Comparison of ENCODE assay signal across 8 cellular contexts in genomic region chr2:127525692-127526141, GRCh38. TPM values are rescaled to one million over a fixed set of nuclear protein-coding genes. Genes with fewer than 3 reads are reported as not detected.
A peak's percentile ranks its signal among the peaks of the same experiment; 100 is the strongest.
DNase-seq lines count a peak whose midpoint lies in the region; FAIRE-seq and TF ChIP-seq lines count a peak whose summit lies in the region.

No MANE protein-coding gene starts in this region.

- FAIRE-seq in H54 (lab: Jason Lieb, UNC): peak; percentile 33
- FAIRE-seq in frontal cortex (lab: Jason Lieb, UNC): no peak

- H3K4me3 ChIP-seq in BE2C (ENCODE audit: low read depth, low read length) (peak overlapping the region; percentile 92), SK-N-MC (peak overlapping the region; percentile 99), muscle layer of colon (ENCODE audit: low read depth in 1 of 2, low read length in 2 of 2) (peak overlapping the region; percentile 86 to 91)
- peak overlapping the region; percentile 95 for H3K4me3 ChIP-seq in effector memory CD4-positive, alpha-beta T cell (ENCODE audit: insufficient read depth, low read depth, low read length, poor library complexity, severe bottlenecking)

- H3K9me3 ChIP-seq in BE2C: no peaks in the 10 kb centered on the region
- no peaks in the 10 kb centered on the region for H3K9me3 ChIP-seq in SK-N-MC (ENCODE audit: low read depth, low read length)
- H3K9me3 ChIP-seq in effector memory CD4-positive, alpha-beta T cell (ENCODE audit: control insufficient read depth, low read length): no peaks in the 10 kb centered on the region
- no peaks in the 10 kb centered on the region for H3K9me3 ChIP-seq in muscle layer of colon (ENCODE audit: low read length)

- no peak for DNase-seq in BE2C
- no peak for DNase-seq in H54 (ENCODE audit: insufficient read length, low spot score)
- no peak for DNase-seq in SK-N-MC (ENCODE audit: low read depth, low spot score)
- no peak for DNase-seq in effector memory CD4-positive, alpha-beta T cell
- DNase-seq in central memory CD4-positive, alpha-beta T cell: no peak
- no peak for DNase-seq in frontal cortex (ENCODE audit: low spot score in 2 of 2)
- no peak for DNase-seq in medulla oblongata (ENCODE audit: extremely low spot score)

- TF ChIP-seq POLR2A in H54 (IDR thresholded peaks at IDR 0.05; ENCODE audit: low read depth, low read length): no peak

- H3K27ac ChIP-seq in SK-N-MC: peak overlapping the region; percentile 97
- H3K27ac ChIP-seq in effector memory CD4-positive, alpha-beta T cell (ENCODE audit: insufficient read depth, low read length, poor library complexity, severe bottlenecking): peak overlapping the region; percentile 91
- peak overlapping the region; percentile 96 for H3K27ac ChIP-seq in muscle layer of colon (ENCODE audit: low read depth, low read length)

- H3K36me3 ChIP-seq in BE2C (peaks cover 14% of the 10 kb centered on the region), SK-N-MC (ENCODE audit: insufficient read depth, low read length) (peaks cover 31% of the 10 kb centered on the region), muscle layer of colon (ENCODE audit: insufficient read depth, low read length) (peaks cover 7% of the 10 kb centered on the region)
- H3K36me3 ChIP-seq in effector memory CD4-positive, alpha-beta T cell (ENCODE audit: control insufficient read depth, insufficient read depth, low read length): peaks cover 15% of the 10 kb centered on the region

- TF ChIP-seq CTCF in BE2C (IDR thresholded peaks at IDR 0.05; ENCODE audit: low read depth, low read length): no peak

- H3K9ac ChIP-seq in SK-N-MC (ENCODE audit: insufficient read length) (peak overlapping the region; percentile 99), muscle layer of colon (ENCODE audit: low read length) (peak overlapping the region; percentile 85)

- H3K4me1 ChIP-seq in BE2C: no peaks in the 10 kb centered on the region
- no peaks in the 10 kb centered on the region for H3K4me1 ChIP-seq in effector memory CD4-positive, alpha-beta T cell (ENCODE audit: control insufficient read depth, insufficient read depth, low read length, poor library complexity, severe bottlenecking)
- peaks cover 12% of the 10 kb centered on the region for H3K4me1 ChIP-seq in muscle layer of colon (ENCODE audit: insufficient read depth, low read length)

- no peaks in the 10 kb centered on the region for H3K27me3 ChIP-seq in BE2C
- H3K27me3 ChIP-seq in effector memory CD4-positive, alpha-beta T cell (replicated peaks; ENCODE audit: control insufficient read depth, insufficient read depth, low read length, poor library complexity, severe bottlenecking): no peaks in the 10 kb centered on the region
- H3K27me3 ChIP-seq in muscle layer of colon (ENCODE audit: control insufficient read depth in 1 of 2, insufficient read depth in 2 of 2, low read length in 2 of 2): no peaks in the 10 kb centered on the region

RNA-seq across cellular contexts. Expression of gene IWS1, which starts 0.6 kb away (rescaled TPM):
- polyA plus RNA-seq in BE2C (2012; ENCODE audit: insufficient read depth, insufficient read length, low read depth): 29.5 TPM
- 37.9 TPM for total RNA-seq in frontal cortex

RNA-seq across cellular contexts. Expression of gene MYO7B, which starts 9.8 kb away (rescaled TPM):
- polyA plus RNA-seq in BE2C (2012; ENCODE audit: insufficient read depth, insufficient read length, low read depth): 0.62 TPM
- under 0.01 TPM for total RNA-seq in frontal cortex
